9 cellular contexts compared by ENCODE assay signal in the genomic region with DNA sequence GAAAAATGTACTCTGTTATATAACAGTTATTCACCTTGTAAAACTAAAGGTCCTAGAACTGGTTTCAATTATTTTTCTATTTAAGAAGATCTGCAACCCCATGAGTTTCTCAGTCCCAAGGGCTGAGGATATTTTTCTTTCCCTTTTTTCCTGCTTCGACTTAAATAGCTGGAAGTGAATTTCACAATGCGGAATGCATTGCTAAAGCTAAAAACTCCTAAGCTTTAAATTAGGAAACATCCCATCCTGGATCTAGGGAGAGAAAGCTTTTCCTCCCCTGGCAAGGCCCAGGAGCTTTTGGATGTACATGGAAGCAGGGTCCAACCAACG. TPM values are rescaled to one million over a fixed set of nuclear protein-coding genes. Genes with fewer than 3 reads are reported as not detected.
DNase-seq lines count a peak whose midpoint lies in the region; ATAC-seq lines count a peak whose summit lies in the region.
"Had no signal": no experiment of that assay in that cellular context is flagged by ENCODE, and none has a peak within 500 bp of the region (broad histone marks: within the 10 kb centered on the region; RNA-seq: fewer than 3 reads in every experiment).

No MANE protein-coding gene starts in this region.

- ATAC-seq in activated naive CD4-positive, alpha-beta T cell treated with anti-CD3 and anti-CD28 coated beads, Interleukin-2, amount 50 U/mL, for 72 hours, result no peak
- ATAC-seq in GM18909 (IDR thresholded peaks at IDR 0.05; ENCODE audit: poor library complexity, unreplicated experiment), result no peak
- no peak for ATAC-seq in HG03565 (IDR thresholded peaks at IDR 0.05; ENCODE audit: unreplicated experiment)

- peak overlapping the region; percentile 29 to 63 for H3K27ac Mint-ChIP-seq in activated naive CD4-positive, alpha-beta T cell treated with anti-CD3 and anti-CD28 coated beads, Interleukin-2, amount 50 U/mL, for 72 hours

- H3K36me3 ChIP-seq in H7 (replicated peaks; ENCODE audit: control insufficient read depth, insufficient read depth, low read length), result no peaks in the 10 kb centered on the region

- no peak for DNase-seq in H7
- DNase-seq in activated naive CD4-positive, alpha-beta T cell treated with anti-CD3 and anti-CD28 coated beads, Interleukin-2, amount 50 U/mL, for 72 hours (ENCODE audit: low spot score in 2 of 2), result no peak
- DNase-seq in skeletal muscle cell (ENCODE audit: low read depth), result no peak
- DNase-seq in HPDE6-E6E7 (ENCODE audit: extremely low spot score), result no peak
- DNase-seq in activated gamma-delta T cell treated with Interleukin-2 at 50 U/mL for 16 hours, result no peak
- DNase-seq: NCI-H446 had no signal

- H3K27me3 ChIP-seq in H7 (ENCODE audit: control insufficient read depth, insufficient read depth, low read length), result peaks cover 17% of the 10 kb centered on the region

- H3K36me3 Mint-ChIP-seq in activated naive CD4-positive, alpha-beta T cell treated with anti-CD3 and anti-CD28 coated beads, Interleukin-2, amount 50 U/mL, for 72 hours, result no peaks in the 10 kb centered on the region

- no peaks in the 10 kb centered on the region for H3K9me3 Mint-ChIP-seq in activated naive CD4-positive, alpha-beta T cell treated with anti-CD3 and anti-CD28 coated beads, Interleukin-2, amount 50 U/mL, for 72 hours

- H3K4me3 ChIP-seq in H7 (ENCODE audit: insufficient read depth, low read depth, low read length) (peak overlapping the region; percentile 53), iPS-11a (ENCODE audit: low read depth, low read length) (peak overlapping the region; percentile 44), skeletal muscle cell (ENCODE audit: low read depth, low read length) (peak overlapping the region; percentile 60)

RNA-seq across cellular contexts. Expression of a gene that starts 1.4 kb away (rescaled TPM):
- total RNA-seq in H7 (2014; rRNA removed; shearing (Covaris generic)), result 0.18 TPM in 1 of 2 replicates, not detected in the other
- total RNA-seq in activated naive CD4-positive, alpha-beta T cell treated with anti-CD3 and anti-CD28 coated beads, Interleukin-2, amount 50 U/mL, for 72 hours, result 1 to 10 TPM in 1 of 2 donors, under 1 TPM in 1; 0.76 to 1.9 TPM
